In genomic region chr20:46757754-46758678, GRCh38 we compare ENCODE assay signal across 1 cellular context.
TF ChIP-seq lines count a peak whose summit lies in the region.

No MANE protein-coding gene starts in this region.

TF ChIP-seq in GM23338, 12 proteins besides CTCF, POLR2A, EP300 and RAD21 (continued from another document):
- TF ChIP-seq ETS1 (IDR thresholded peaks at IDR 0.05) (no peak), EZH2 (IDR thresholded peaks at IDR 0.05; ENCODE audit: low read depth, unreplicated experiment) (no peak), NANOG (IDR thresholded peaks at IDR 0.05; ENCODE audit: borderline replicate concordance) (no peak), CREB1 (CRISPR knock-in tag; IDR thresholded peaks at IDR 0.05; ENCODE audit: low read depth) (no peak), POLR2AphosphoS5 (IDR thresholded peaks at IDR 0.05; ENCODE audit: low read depth) (no peak)
